ENCODE assay signal across 8 cellular contexts in genomic region chr6:53734473-53735299, GRCh38.
DNase-seq lines count a peak whose midpoint lies in the region; ATAC-seq and TF ChIP-seq lines count a peak whose summit lies in the region.

No MANE protein-coding gene starts in this region.

- peaks cover 6% of the 10 kb centered on the region for H3K27me3 Mint-ChIP-seq in activated CD4-positive, alpha-beta T cell treated with anti-CD3 and anti-CD28 coated beads for 36 hours
- no peaks in the 10 kb centered on the region for H3K27me3 Mint-ChIP-seq in endothelial cell (ENCODE audit: unreplicated experiment)

- ATAC-seq in activated CD4-positive, alpha-beta T cell treated with anti-CD3 and anti-CD28 coated beads for 36 hours: peak; percentile 64
- ATAC-seq in HG02763 (IDR thresholded peaks at IDR 0.05; ENCODE audit: unreplicated experiment) (peak; percentile 47), HG03457 (IDR thresholded peaks at IDR 0.05; ENCODE audit: unreplicated experiment) (no peak)

- no peaks in the 10 kb centered on the region for H3K36me3 Mint-ChIP-seq in activated CD4-positive, alpha-beta T cell treated with anti-CD3 and anti-CD28 coated beads for 36 hours (ENCODE audit: low read depth)
- H3K36me3 Mint-ChIP-seq in endothelial cell (ENCODE audit: low read depth, unreplicated experiment): no peaks in the 10 kb centered on the region

- CTCF ChIA-PET in activated CD4-positive, alpha-beta T cell treated with anti-CD3 and anti-CD28 coated beads for 36 hours (lab: Charles Lee): interaction anchor here (0.6 to 2.7 kb wide), 12 partner anchors 9 to 321 kb away, joined by 3 to 21 read pairs (median 4); no protein-coding TSS in a partner anchor

- no peak overlapping the region for H3K4me3 Mint-ChIP-seq in activated CD4-positive, alpha-beta T cell treated with anti-CD3 and anti-CD28 coated beads for 36 hours
- H3K4me3 Mint-ChIP-seq in endothelial cell (ENCODE audit: unreplicated experiment): no peak overlapping the region

- intact Hi-C loops in activated CD4-positive, alpha-beta T cell treated with anti-CD3 and anti-CD28 coated beads for 36 hours (cut with DNase I, micrococcal nuclease): no loop called here

- POLR2A ChIA-PET in activated CD4-positive, alpha-beta T cell treated with anti-CD3 and anti-CD28 coated beads for 36 hours (lab: Charles Lee): no interaction called here

- H3K27ac Mint-ChIP-seq in activated CD4-positive, alpha-beta T cell treated with anti-CD3 and anti-CD28 coated beads for 36 hours: no peak overlapping the region
- H3K27ac Mint-ChIP-seq in endothelial cell (ENCODE audit: unreplicated experiment): no peak overlapping the region

- peak; percentile 45 for DNase-seq in activated CD4-positive, alpha-beta T cell treated with anti-CD3 and anti-CD28 coated beads for 36 hours
- no peak for DNase-seq in activated CD4-positive, alpha-beta T cell treated with anti-CD3 and anti-CD28 coated beads for 4 hours
- DNase-seq in RKO (ENCODE audit: low spot score): peak; percentile 92
- DNase-seq in endothelial cell (ENCODE audit: low spot score): peak; percentile 38
- peak; percentile 74 for DNase-seq in non-pigmented ciliary epithelial cell (ENCODE audit: low read depth)
- no peak for DNase-seq in stimulated activated CD4-positive, alpha-beta T cell treated with anti-CD3 and anti-CD28 coated beads, Interleukin-1b, Interleukin-23, amount 100 ng/mL, for 48 hours

- H3K9me3 Mint-ChIP-seq in activated CD4-positive, alpha-beta T cell treated with anti-CD3 and anti-CD28 coated beads for 36 hours (ENCODE audit: low read depth): no peaks in the 10 kb centered on the region
- H3K9me3 Mint-ChIP-seq in endothelial cell (ENCODE audit: unreplicated experiment): no peaks in the 10 kb centered on the region

- H3K4me1 Mint-ChIP-seq in activated CD4-positive, alpha-beta T cell treated with anti-CD3 and anti-CD28 coated beads for 36 hours: peaks cover 25% of the 10 kb centered on the region
- H3K4me1 Mint-ChIP-seq in endothelial cell (ENCODE audit: unreplicated experiment): peaks cover 16% of the 10 kb centered on the region

- TF ChIP-seq CTCF in endothelial cell (IDR thresholded peaks at IDR 0.05; ENCODE audit: unreplicated experiment): peak; percentile 22

Comparison
In these comparisons a context has a peak if more than half of its experiments do, and no peak if none do; other contexts are left out.
1. DNase-seq: peak in activated CD4-positive, alpha-beta T cell treated with anti-CD3 and anti-CD28 coated beads for 36 hours (single experiment), RKO (single experiment), endothelial cell (single experiment) and non-pigmented ciliary epithelial cell (single experiment); none in activated CD4-positive, alpha-beta T cell treated with anti-CD3 and anti-CD28 coated beads for 4 hours (0 of 2) and stimulated activated CD4-positive, alpha-beta T cell treated with anti-CD3 and anti-CD28 coated beads, Interleukin-1b, Interleukin-23, amount 100 ng/mL, for 48 hours (single experiment).